ENCODE assay signal across 8 cellular contexts in the genomic region with DNA sequence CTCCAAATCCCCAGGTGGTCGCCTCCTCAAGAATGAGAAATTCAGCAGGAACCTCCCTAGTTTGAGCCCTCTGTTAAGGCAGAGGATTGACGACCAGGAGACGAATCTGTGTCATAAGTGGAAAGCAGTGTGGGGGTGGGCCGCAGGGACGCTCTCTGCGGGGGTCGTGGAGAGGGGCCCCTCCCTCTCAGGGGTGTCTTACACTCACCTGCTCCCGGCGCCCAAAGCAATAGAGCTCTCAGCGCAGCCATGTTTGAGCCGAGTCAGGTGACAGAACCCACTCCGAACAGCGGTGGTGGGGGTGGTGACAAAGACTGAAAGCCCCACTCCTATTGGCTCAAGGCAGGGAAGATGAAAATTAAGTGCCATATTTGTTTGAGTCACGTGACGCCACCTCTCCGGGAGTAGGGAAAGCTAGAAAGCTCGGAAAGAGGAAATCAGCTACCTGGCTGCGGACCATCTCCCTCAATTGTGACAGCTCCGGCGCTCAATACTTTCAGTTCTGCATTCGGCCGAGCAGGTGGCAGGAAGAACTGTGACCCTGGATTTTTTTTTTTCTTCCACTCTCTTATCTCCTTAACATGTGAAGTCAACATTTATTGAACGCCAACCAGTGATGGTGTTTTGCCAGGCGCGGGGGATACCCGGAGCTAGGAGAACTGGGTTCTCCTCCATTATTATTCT. TPM values are rescaled to one million over a fixed set of nuclear protein-coding genes. Genes with fewer than 3 reads are reported as not detected.
DNase-seq lines count a peak whose midpoint lies in the region; ATAC-seq and TF ChIP-seq lines count a peak whose summit lies in the region.

ZFYVE26 (minus strand) TSS at position 265 of the 684 bp plus-strand sequence. CDS start 627 bp downstream, outside the sequence.

- H3K4me1 ChIP-seq in PC-3 (ENCODE audit: insufficient read depth, low read length): peaks cover 28% of the 10 kb centered on the region
- H3K4me1 ChIP-seq in mucosa of rectum (ENCODE audit: control insufficient read depth in 2 of 2, insufficient read depth in 2 of 2, low read length in 2 of 2): peaks cover 16 to 31% of the 10 kb centered on the region in 2 donors

- ATAC-seq in GM21576 (IDR thresholded peaks at IDR 0.05; ENCODE audit: unreplicated experiment) (peak; percentile 79), PC-3 (peak; percentile 94)

- peak; percentile 17; the same call in 1 of the 2 replicates for TF ChIP-seq EP300 in Ishikawa (IDR thresholded peaks at IDR 0.05; ENCODE audit: borderline replicate concordance)

- peak within 1 kb of the TSS; percentile 24 for H3K27ac ChIP-seq in PC-3 (ENCODE audit: low read length)
- H3K27ac ChIP-seq in mucosa of rectum (ENCODE audit: low read depth in 2 of 2, low read length in 2 of 2): peak within 1 kb of the TSS; percentile 78 to 82

- intact Hi-C loops in PC-3 (cut with micrococcal nuclease): no loop called here

- POLR2A ChIA-PET in PC-3 (lab: Charles Lee; ENCODE audit: unreplicated experiment): interaction anchor here (0.6 to 0.7 kb wide), 9 partner anchors 10 to 1336 kb away, joined by 3 to 14 read pairs (median 4); partner anchors contain the start of gene ZFP36L1

- TF ChIP-seq CTCF in PC-3 (conservative IDR thresholded peaks at IDR 0.05; ENCODE audit: low read depth, low read length): no peak

- no peaks in the 10 kb centered on the region for H3F3A ChIP-seq in PC-3 (ENCODE audit: low read length, unreplicated experiment)

- no TSS peak for BruUV-seq in PC-3 (replicated peaks; lab: Mats Ljungman, UMichigan)

- peak within 1 kb of the TSS; percentile 89 for H3K4me2 ChIP-seq in PC-3 (ENCODE audit: low read length)

- H3K79me2 ChIP-seq in PC-3 (ENCODE audit: low read length): peaks cover 22% of the 10 kb centered on the region

- no peaks in the 10 kb centered on the region for H4K20me1 ChIP-seq in PC-3 (ENCODE audit: low read length)

- H3K9me3 ChIP-seq in PC-3 (ENCODE audit: low read length): no peaks in the 10 kb centered on the region
- no peaks in the 10 kb centered on the region for H3K9me3 ChIP-seq in mucosa of rectum (ENCODE audit: control insufficient read depth in 2 of 2, low read length in 2 of 2)

- H3K27me3 ChIP-seq in PC-3 (ENCODE audit: low read length) (no peaks in the 10 kb centered on the region), mucosa of rectum (ENCODE audit: control insufficient read depth in 2 of 2, insufficient read depth in 2 of 2, low read length in 2 of 2) (no peaks in the 10 kb centered on the region)

- peak within 1 kb of the TSS; percentile 82 for H3K4me3 ChIP-seq in PC-3 (ENCODE audit: low read length)
- peak within 1 kb of the TSS; percentile 91 to 94 for H3K4me3 ChIP-seq in mucosa of rectum (ENCODE audit: low read length in 2 of 2)

- peak; percentile 92 for DNase-seq in DMS114 treated with DMSO at 0.1 percent for 48 hours (lab: John Stamatoyannopoulos, UW; ENCODE audit: unreplicated experiment)
- DNase-seq in PC-3: peak; percentile 98
- DNase-seq in activated T-cell treated with anti-CD3 and anti-CD28 coated beads for 48 hours (ENCODE audit: low read depth): peak; percentile 81
- DNase-seq in erythroblast (lab: John Stamatoyannopoulos, UW): peak; percentile 95
- peak; percentile 89 for DNase-seq in stimulated activated CD8-positive, alpha-beta memory T cell treated with anti-CD3 and anti-CD28 coated beads, Interleukin-4, amount 100 ng/mL, for 48 hours

- peak within 1 kb of the TSS; percentile 88 for H2AFZ ChIP-seq in PC-3 (ENCODE audit: low read length)

- peaks cover 4% of the 10 kb centered on the region; the same call in 1 of the 2 replicates for H3K36me3 ChIP-seq in PC-3 (ENCODE audit: low read depth, low read length)
- peaks cover 8 to 9% of the 10 kb centered on the region in 2 donors for H3K36me3 ChIP-seq in mucosa of rectum (ENCODE audit: control insufficient read depth in 2 of 2, insufficient read depth in 2 of 2, low read length in 2 of 2)

- TF ChIP-seq POLR2A in erythroblast (IDR thresholded peaks at IDR 0.05; ENCODE audit: low read length): peak; percentile 86

- H3K9me2 ChIP-seq in PC-3 (replicated peaks; ENCODE audit: low read length): no peaks in the 10 kb centered on the region

- TF ChIP-seq RAD21 in Ishikawa (IDR thresholded peaks at IDR 0.05; ENCODE audit: low read depth): no peak

- H3K9ac ChIP-seq in PC-3 (ENCODE audit: low read length): peak within 1 kb of the TSS; percentile 79
- peak within 1 kb of the TSS; percentile 77 to 78 for H3K9ac ChIP-seq in mucosa of rectum (ENCODE audit: low read depth in 1 of 2, low read length in 2 of 2)

- CTCF ChIA-PET in PC-3 (lab: Charles Lee): interaction anchor here (0.7 to 1.0 kb wide), 2 partner anchors 112 to 979 kb away, joined by 3 to 5 read pairs; no protein-coding TSS in a partner anchor

TF ChIP-seq in Ishikawa, 13 proteins besides CTCF, POLR2A, EP300 and RAD21:
- TF ChIP-seq TCF12 (IDR thresholded peaks at IDR 0.05; ENCODE audit: low read depth) (peak; percentile 49; the same call in 1 of the 2 replicates), NFIC (IDR thresholded peaks at IDR 0.05) (no peak), CREB1 (IDR thresholded peaks at IDR 0.05; ENCODE audit: low read depth) (no peak), EGR1 (IDR thresholded peaks at IDR 0.05) (no peak), MAX (IDR thresholded peaks at IDR 0.05) (no peak), CEBPB (IDR thresholded peaks at IDR 0.05) (no peak), ZBTB7A (IDR thresholded peaks at IDR 0.05; ENCODE audit: low read depth) (peak; percentile 70; the same call in 1 of the 2 replicates), TAF1 (IDR thresholded peaks at IDR 0.05; ENCODE audit: low read depth) (peak; percentile 71), FOXM1 (IDR thresholded peaks at IDR 0.05; ENCODE audit: borderline replicate concordance, low read depth) (no peak), YY1 (IDR thresholded peaks at IDR 0.05; ENCODE audit: low read depth) (peak; percentile 98), TEAD4 (IDR thresholded peaks at IDR 0.05) (no peak)
- TF ChIP-seq, protein P1, sequence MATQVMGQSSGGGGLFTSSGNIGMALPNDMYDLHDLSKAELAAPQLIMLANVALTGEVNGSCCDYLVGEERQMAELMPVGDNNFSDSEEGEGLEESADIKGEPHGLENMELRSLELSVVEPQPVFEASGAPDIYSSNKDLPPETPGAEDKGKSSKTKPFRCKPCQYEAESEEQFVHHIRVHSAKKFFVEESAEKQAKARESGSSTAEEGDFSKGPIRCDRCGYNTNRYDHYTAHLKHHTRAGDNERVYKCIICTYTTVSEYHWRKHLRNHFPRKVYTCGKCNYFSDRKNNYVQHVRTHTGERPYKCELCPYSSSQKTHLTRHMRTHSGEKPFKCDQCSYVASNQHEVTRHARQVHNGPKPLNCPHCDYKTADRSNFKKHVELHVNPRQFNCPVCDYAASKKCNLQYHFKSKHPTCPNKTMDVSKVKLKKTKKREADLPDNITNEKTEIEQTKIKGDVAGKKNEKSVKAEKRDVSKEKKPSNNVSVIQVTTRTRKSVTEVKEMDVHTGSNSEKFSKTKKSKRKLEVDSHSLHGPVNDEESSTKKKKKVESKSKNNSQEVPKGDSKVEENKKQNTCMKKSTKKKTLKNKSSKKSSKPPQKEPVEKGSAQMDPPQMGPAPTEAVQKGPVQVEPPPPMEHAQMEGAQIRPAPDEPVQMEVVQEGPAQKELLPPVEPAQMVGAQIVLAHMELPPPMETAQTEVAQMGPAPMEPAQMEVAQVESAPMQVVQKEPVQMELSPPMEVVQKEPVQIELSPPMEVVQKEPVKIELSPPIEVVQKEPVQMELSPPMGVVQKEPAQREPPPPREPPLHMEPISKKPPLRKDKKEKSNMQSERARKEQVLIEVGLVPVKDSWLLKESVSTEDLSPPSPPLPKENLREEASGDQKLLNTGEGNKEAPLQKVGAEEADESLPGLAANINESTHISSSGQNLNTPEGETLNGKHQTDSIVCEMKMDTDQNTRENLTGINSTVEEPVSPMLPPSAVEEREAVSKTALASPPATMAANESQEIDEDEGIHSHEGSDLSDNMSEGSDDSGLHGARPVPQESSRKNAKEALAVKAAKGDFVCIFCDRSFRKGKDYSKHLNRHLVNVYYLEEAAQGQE (IDR thresholded peaks at IDR 0.05; ENCODE audit: low read depth): no peak
- TF ChIP-seq, protein P2, sequence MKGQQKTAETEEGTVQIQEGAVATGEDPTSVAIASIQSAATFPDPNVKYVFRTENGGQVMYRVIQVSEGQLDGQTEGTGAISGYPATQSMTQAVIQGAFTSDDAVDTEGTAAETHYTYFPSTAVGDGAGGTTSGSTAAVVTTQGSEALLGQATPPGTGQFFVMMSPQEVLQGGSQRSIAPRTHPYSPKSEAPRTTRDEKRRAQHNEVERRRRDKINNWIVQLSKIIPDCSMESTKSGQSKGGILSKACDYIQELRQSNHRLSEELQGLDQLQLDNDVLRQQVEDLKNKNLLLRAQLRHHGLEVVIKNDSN (IDR thresholded peaks at IDR 0.05): peak; percentile 97

RNA-seq across cellular contexts. Expression of gene ZFYVE26, which starts in this region (rescaled TPM):
- total RNA-seq in PC-3 (2014; rRNA removed): 20.0 and 21.1 TPM in 2 replicates

Comparison
In these comparisons a context has a peak if more than half of its experiments do, and no peak if none do; other contexts are left out.
1. Peak in every context shown above with its lines: DNase-seq, ATAC-seq, H3K4me3 ChIP-seq and H3K27ac ChIP-seq.